Comparison of ENCODE assay signal across 10 cellular contexts in the genomic region with DNA sequence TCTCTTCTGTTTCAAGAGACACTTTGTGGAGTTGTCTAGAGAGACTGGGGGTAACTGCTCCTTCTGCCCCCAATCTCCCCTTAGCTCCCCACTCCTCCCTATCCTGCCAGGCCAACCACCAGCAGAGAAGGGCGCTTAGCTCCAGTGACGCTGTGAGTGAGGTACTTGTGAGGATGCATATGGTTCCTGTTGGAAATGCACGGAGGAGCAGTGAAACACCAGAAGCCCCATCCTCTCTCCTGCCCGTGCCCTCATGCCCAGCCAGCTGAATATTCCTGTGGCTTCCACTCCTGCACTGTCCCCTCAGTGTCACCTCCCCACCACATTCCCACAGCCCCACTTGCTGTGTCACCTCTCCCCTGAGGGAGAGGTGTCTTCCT. TPM values are rescaled to one million over a fixed set of nuclear protein-coding genes. Genes with fewer than 3 reads are reported as not detected.
A peak's percentile ranks its signal among the peaks of the same experiment; 100 is the strongest.
DNase-seq lines count a peak whose midpoint lies in the region; ATAC-seq and TF ChIP-seq lines count a peak whose summit lies in the region.
"Had no signal": no experiment of that assay in that cellular context is flagged by ENCODE, and none has a peak within 500 bp of the region (broad histone marks: within the 10 kb centered on the region; RNA-seq: fewer than 3 reads in every experiment).

No MANE protein-coding gene starts in this region.

- peaks cover 89% of the 10 kb centered on the region for H3K4me1 Mint-ChIP-seq in activated T-helper 2 cell treated with anti-CD3 and anti-CD28 coated beads, Interferon-gamma antibody, Interleukin-2, Interleukin-4, amounts not matched to agents 10 μg/mL and 5 μg/mL and 100 μg/mL, durations not matched to agents 14 hours and 24 hours and 36 hours (ENCODE audit: low read depth)
- H3K4me1 Mint-ChIP-seq in osteocyte (ENCODE audit: unreplicated experiment), result peaks cover 93% of the 10 kb centered on the region

- peak overlapping the region; percentile 93 for H3K27ac Mint-ChIP-seq in activated T-helper 2 cell treated with anti-CD3 and anti-CD28 coated beads, Interferon-gamma antibody, Interleukin-2, Interleukin-4, amounts not matched to agents 10 μg/mL and 5 μg/mL and 100 μg/mL, durations not matched to agents 14 hours and 24 hours and 36 hours
- peak overlapping the region; percentile 99 for H3K27ac Mint-ChIP-seq in osteocyte (ENCODE audit: unreplicated experiment)

- H3K27me3 Mint-ChIP-seq in activated T-helper 2 cell treated with anti-CD3 and anti-CD28 coated beads, Interferon-gamma antibody, Interleukin-2, Interleukin-4, amounts not matched to agents 10 μg/mL and 5 μg/mL and 100 μg/mL, durations not matched to agents 14 hours and 24 hours and 36 hours (ENCODE audit: low read depth), result no peaks in the 10 kb centered on the region
- no peaks in the 10 kb centered on the region for H3K27me3 Mint-ChIP-seq in osteocyte (ENCODE audit: unreplicated experiment)

- no peaks in the 10 kb centered on the region for H3K9me3 Mint-ChIP-seq in activated T-helper 2 cell treated with anti-CD3 and anti-CD28 coated beads, Interferon-gamma antibody, Interleukin-2, Interleukin-4, amounts not matched to agents 10 μg/mL and 5 μg/mL and 100 μg/mL, durations not matched to agents 14 hours and 24 hours and 36 hours
- H3K9me3 Mint-ChIP-seq in osteocyte (ENCODE audit: unreplicated experiment), result no peaks in the 10 kb centered on the region

- peak overlapping the region; percentile 40; the same call in 1 of the 2 replicates for H3K4me3 ChIP-seq in GM08714 (ENCODE audit: low read length)
- no peak overlapping the region for H3K4me3 ChIP-seq in colonic mucosa
- no peak overlapping the region for H3K4me3 ChIP-seq in lower leg skin (ENCODE audit: low read depth, poor library complexity, severe bottlenecking)
- H3K4me3 ChIP-seq: upper lobe of right lung had no signal

- H3K27me3 ChIP-seq in colonic mucosa, result no peaks in the 10 kb centered on the region
- H3K27me3 ChIP-seq: upper lobe of right lung had no signal

- H3K9me3 ChIP-seq in colonic mucosa, result no peaks in the 10 kb centered on the region
- H3K9me3 ChIP-seq: upper lobe of right lung had no signal

- H3K36me3 ChIP-seq in colonic mucosa, result no peaks in the 10 kb centered on the region
- H3K36me3 ChIP-seq: upper lobe of right lung had no signal

- DNase-seq in activated T-helper 2 cell treated with anti-CD3 and anti-CD28 coated beads, Interferon-gamma antibody, Interleukin-2, Interleukin-4, amounts not matched to agents 10 μg/mL and 5 μg/mL and 100 μg/mL, durations not matched to agents 14 hours and 24 hours and 36 hours (ENCODE audit: low spot score), result no peak
- DNase-seq in osteocyte (ENCODE audit: extremely low spot score, unreplicated experiment) (no peak), medulla oblongata (ENCODE audit: extremely low spot score) (no peak), mesenteric fat pad (ENCODE audit: low spot score) (no peak), colonic mucosa (no peak), lower leg skin (ENCODE audit: low spot score in 2 of 2) (no peak)
- DNase-seq: NCI-H748 treated with DMSO at 0.1 percent for 48 hours, upper lobe of right lung had no signal

- H3K9ac ChIP-seq in colonic mucosa (ENCODE audit: low read depth in 2 of 2, low read length in 2 of 2), result no peak overlapping the region

- H3K27ac ChIP-seq in colonic mucosa, result no peak overlapping the region

- peak overlapping the region; percentile 51 for H3K4me3 Mint-ChIP-seq in activated T-helper 2 cell treated with anti-CD3 and anti-CD28 coated beads, Interferon-gamma antibody, Interleukin-2, Interleukin-4, amounts not matched to agents 10 μg/mL and 5 μg/mL and 100 μg/mL, durations not matched to agents 14 hours and 24 hours and 36 hours (ENCODE audit: low read depth)
- H3K4me3 Mint-ChIP-seq in osteocyte (ENCODE audit: unreplicated experiment), result peak overlapping the region; percentile 1

- no peaks in the 10 kb centered on the region for H3K4me1 ChIP-seq in colonic mucosa

- WGBS in lower leg skin, 2 donors, result 65 to 85% methylated on average over 4 of the region's 4 CpGs

- TF ChIP-seq CTCF in osteocyte (IDR thresholded peaks at IDR 0.05) (no peak), colonic mucosa (IDR thresholded peaks at IDR 0.05) (no peak), lower leg skin (IDR thresholded peaks at IDR 0.05) (no peak)

- ATAC-seq in HG02642 (IDR thresholded peaks at IDR 0.05; ENCODE audit: poor library complexity, unreplicated experiment), result peak; percentile 19
- ATAC-seq: upper lobe of right lung had no signal

- no peak for TF ChIP-seq POLR2A in lower leg skin (IDR thresholded peaks at IDR 0.05)

- peaks cover 31% of the 10 kb centered on the region for H3K36me3 Mint-ChIP-seq in activated T-helper 2 cell treated with anti-CD3 and anti-CD28 coated beads, Interferon-gamma antibody, Interleukin-2, Interleukin-4, amounts not matched to agents 10 μg/mL and 5 μg/mL and 100 μg/mL, durations not matched to agents 14 hours and 24 hours and 36 hours (ENCODE audit: low read depth)
- peaks cover 17% of the 10 kb centered on the region for H3K36me3 Mint-ChIP-seq in osteocyte (ENCODE audit: unreplicated experiment)

- intact Hi-C loops in activated T-helper 2 cell treated with anti-CD3 and anti-CD28 coated beads, Interferon-gamma antibody, Interleukin-2, Interleukin-4, amounts not matched to agents 10 μg/mL and 5 μg/mL and 100 μg/mL, durations not matched to agents 14 hours and 24 hours and 36 hours (cut with micrococcal nuclease), result no loop called here
- intact Hi-C loops in colonic mucosa (cut with DNase I) (no loop called here), lower leg skin (cut with DNase I; ENCODE audit: low total_unique reads) (no loop called here)

RNA-seq across cellular contexts. Expression of a gene that starts 11.9 kb away (rescaled TPM):
- total RNA-seq in activated T-helper 2 cell treated with anti-CD3 and anti-CD28 coated beads, Interferon-gamma antibody, Interleukin-2, Interleukin-4, amounts not matched to agents 10 μg/mL and 5 μg/mL and 100 μg/mL, durations not matched to agents 14 hours and 24 hours and 36 hours, result 15.4 and 16.4 TPM in 2 replicates
- total RNA-seq in osteocyte (193 and 197 TPM in 2 replicates), mesenteric fat pad (35.4 TPM), colonic mucosa (10 to 100 TPM; 18.6 to 28.0 TPM), lower leg skin (10 to 100 TPM in 2 of 4 donors, 1 to 10 TPM in 2; 6.3 to 12.8 (median 9.2) TPM)
